Comparison of ENCODE assay signal across 8 cellular contexts in the genomic region with DNA sequence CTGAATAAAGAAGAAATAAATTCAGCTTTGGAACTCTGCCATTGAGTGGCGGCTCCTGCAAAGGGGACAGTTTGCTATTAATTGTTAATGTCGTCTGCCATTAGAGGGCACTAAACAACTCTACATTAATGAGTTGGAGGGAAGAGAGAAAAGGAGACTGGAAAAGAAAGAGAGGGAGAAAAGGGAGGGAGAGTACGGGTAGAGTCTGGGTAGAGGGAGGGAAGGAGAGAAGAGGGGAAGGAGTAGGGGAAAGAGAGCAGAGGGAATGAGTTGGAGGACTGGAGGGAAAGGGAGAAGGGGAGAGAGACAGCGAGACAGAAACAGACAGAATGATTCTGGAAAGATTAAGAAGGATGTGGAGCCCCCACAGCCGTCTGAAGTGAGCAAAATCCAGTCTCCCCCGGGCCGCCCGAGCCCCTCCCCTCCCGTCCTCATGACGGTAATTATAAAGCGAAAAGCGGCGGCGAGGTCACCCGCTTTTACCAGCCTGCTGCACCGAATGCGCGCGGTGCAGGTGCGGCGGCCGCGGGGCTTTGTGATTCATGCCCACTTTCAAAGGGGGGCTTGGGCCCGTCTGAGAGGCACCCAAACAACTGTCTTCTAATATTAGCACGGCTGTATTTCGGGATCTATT.
DNase-seq lines count a peak whose midpoint lies in the region; ATAC-seq and TF ChIP-seq lines count a peak whose summit lies in the region.

No MANE protein-coding gene starts in this region.

- CTCF ChIA-PET in activated naive CD4-positive, alpha-beta T cell treated with anti-CD3 and anti-CD28 coated beads, Interleukin-2, amount 10 ng/mL, durations not matched to agents 7 days and 5 days (lab: Charles Lee), result interaction anchor here (0.7 to 3.5 kb wide), 5 partner anchors 13 to 755 kb away, joined by 3 to 17 read pairs (median 5); no protein-coding TSS in a partner anchor
- CTCF ChIA-PET in RWPE1 (lab: Yijun Ruan, JAX), result interaction anchor here (0.6 to 1.6 kb wide), 14 partner anchors 11 to 907 kb away, joined by 3 to 15 read pairs (median 4); no protein-coding TSS in a partner anchor

- peak overlapping the region; percentile 57 for H3K4me3 Mint-ChIP-seq in activated naive CD4-positive, alpha-beta T cell treated with anti-CD3 and anti-CD28 coated beads, Interleukin-2, amount 10 ng/mL, durations not matched to agents 7 days and 5 days

- H3K4me3 ChIP-seq in KMS-11 (IDR thresholded peaks at IDR 0.05; ENCODE audit: insufficient read depth, low read depth, low read length) (no peak overlapping the region), coronary artery (peak overlapping the region; percentile 82)

- H4K20me1 ChIP-seq in KMS-11 (ENCODE audit: insufficient read depth), result no peaks in the 10 kb centered on the region

- no peak overlapping the region for H3K27ac Mint-ChIP-seq in activated naive CD4-positive, alpha-beta T cell treated with anti-CD3 and anti-CD28 coated beads, Interleukin-2, amount 10 ng/mL, durations not matched to agents 7 days and 5 days

- H3K79me2 ChIP-seq in KMS-11 (ENCODE audit: insufficient read depth, low read depth), result no peaks in the 10 kb centered on the region

- H3K27me3 ChIP-seq in KMS-11 (ENCODE audit: insufficient read depth, low read depth), result peaks cover 24% of the 10 kb centered on the region

- ATAC-seq in HG02938 (IDR thresholded peaks at IDR 0.05; ENCODE audit: unreplicated experiment), result no peak

- TF ChIP-seq CTCF in KMS-11 (conservative IDR thresholded peaks at IDR 0.05; ENCODE audit: low read depth, low read length), result peak; percentile 88
- peak; percentile 83 for TF ChIP-seq CTCF in RWPE1 (conservative IDR thresholded peaks at IDR 0.05; ENCODE audit: low read depth)
- TF ChIP-seq CTCF in coronary artery (IDR thresholded peaks at IDR 0.05), result no peak

- H3K36me3 Mint-ChIP-seq in activated naive CD4-positive, alpha-beta T cell treated with anti-CD3 and anti-CD28 coated beads, Interleukin-2, amount 10 ng/mL, durations not matched to agents 7 days and 5 days, result no peaks in the 10 kb centered on the region

- H2AFZ ChIP-seq in KMS-11 (ENCODE audit: low read depth), result peak overlapping the region; percentile 68; the same call in 1 of the 2 replicates

- H3K36me3 ChIP-seq in KMS-11 (ENCODE audit: insufficient read depth), result no peaks in the 10 kb centered on the region

- peak; percentile 23 for DNase-seq in activated naive CD4-positive, alpha-beta T cell treated with anti-CD3 and anti-CD28 coated beads, Interleukin-2, amount 10 ng/mL, durations not matched to agents 7 days and 5 days
- DNase-seq in activated naive CD4-positive, alpha-beta T cell (lab: John Stamatoyannopoulos, UW), result no peak
- DNase-seq in RWPE1 (ENCODE audit: low spot score), result peak; percentile 64
- DNase-seq in coronary artery (ENCODE audit: low spot score), result no peak
- DNase-seq in left kidney (ENCODE audit: low read depth, low spot score), result peak; percentile 88
- peak; percentile 41 for DNase-seq in stromal cell of bone marrow (ENCODE audit: low read depth)

- peak overlapping the region; percentile 73 for H3K4me2 ChIP-seq in KMS-11

- no peak overlapping the region for H3K9ac ChIP-seq in KMS-11

- POLR2A ChIA-PET in RWPE1 (lab: Yijun Ruan, JAX; ENCODE audit: low non-redundant PET), result no interaction called here

- H3K4me1 Mint-ChIP-seq in activated naive CD4-positive, alpha-beta T cell treated with anti-CD3 and anti-CD28 coated beads, Interleukin-2, amount 10 ng/mL, durations not matched to agents 7 days and 5 days, result peaks cover 40% of the 10 kb centered on the region

- H3K27me3 Mint-ChIP-seq in activated naive CD4-positive, alpha-beta T cell treated with anti-CD3 and anti-CD28 coated beads, Interleukin-2, amount 10 ng/mL, durations not matched to agents 7 days and 5 days, result peaks cover 67% of the 10 kb centered on the region

- H3K9me3 Mint-ChIP-seq in activated naive CD4-positive, alpha-beta T cell treated with anti-CD3 and anti-CD28 coated beads, Interleukin-2, amount 10 ng/mL, durations not matched to agents 7 days and 5 days, result no peaks in the 10 kb centered on the region

- peaks cover 19% of the 10 kb centered on the region for H3K4me1 ChIP-seq in KMS-11 (ENCODE audit: low read depth, poor library complexity, severe bottlenecking)

- no peak overlapping the region for H3K27ac ChIP-seq in KMS-11
- H3K27ac ChIP-seq in RWPE1, result peak overlapping the region; percentile 97
- no peak overlapping the region for H3K27ac ChIP-seq in coronary artery

Comparison
In these comparisons a context has a peak if more than half of its experiments do, and no peak if none do; other contexts are left out.
1. DNase-seq: peak in activated naive CD4-positive, alpha-beta T cell treated with anti-CD3 and anti-CD28 coated beads, Interleukin-2, amount 10 ng/mL, durations not matched to agents 7 days and 5 days (single experiment), RWPE1 (single experiment), left kidney (single experiment) and stromal cell of bone marrow (single experiment); none in activated naive CD4-positive, alpha-beta T cell (0 of 4) and coronary artery (single experiment).